In the genomic region with DNA sequence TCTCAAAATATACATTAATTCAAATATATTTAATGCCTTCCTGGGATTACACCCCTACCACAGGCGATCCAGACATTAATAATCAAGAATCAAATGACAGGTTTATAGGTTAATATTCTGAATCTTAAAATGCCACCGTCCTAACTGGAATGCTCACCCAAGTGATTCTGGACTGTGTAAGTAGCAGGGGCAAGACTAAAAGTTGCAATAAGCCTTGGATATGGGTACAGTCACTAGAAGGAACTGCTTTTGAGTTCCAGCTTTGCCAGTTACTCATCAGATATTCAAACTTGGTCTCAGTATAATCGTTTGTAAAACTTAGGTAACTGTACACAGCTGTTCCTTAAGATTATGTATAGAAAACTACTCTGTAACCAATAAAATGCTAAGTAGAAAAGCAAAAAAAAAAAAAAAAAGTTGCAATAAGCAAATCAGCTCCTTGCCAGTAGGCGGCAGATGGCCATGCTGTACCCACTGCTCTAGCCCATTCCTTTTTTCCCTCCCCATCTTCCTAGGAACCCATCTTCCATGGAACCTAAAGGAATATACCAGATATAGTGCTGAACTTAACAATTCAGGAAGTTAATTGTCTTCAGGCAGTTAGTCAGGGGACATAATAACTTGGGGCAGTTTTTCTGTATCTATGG, we compare ENCODE assay signal across 9 cellular contexts. TPM values are rescaled to one million over a fixed set of nuclear protein-coding genes. Genes with fewer than 3 reads are reported as not detected.
DNase-seq lines count a peak whose midpoint lies in the region; ATAC-seq, FAIRE-seq and TF ChIP-seq lines count a peak whose summit lies in the region.
"Had no signal": no experiment of that assay in that cellular context is flagged by ENCODE, and none has a peak within 500 bp of the region (broad histone marks: within the 10 kb centered on the region; RNA-seq: fewer than 3 reads in every experiment).

No MANE protein-coding gene starts in this region.

- FAIRE-seq in D721Med (lab: Jason Lieb, UNC): peak; percentile 60

- H3K9ac ChIP-seq in colonic mucosa (ENCODE audit: low read depth in 2 of 2, low read length in 2 of 2): no peak overlapping the region

- H3K79me2 ChIP-seq in hepatocyte: peaks cover 87% of the 10 kb centered on the region

- no peak overlapping the region for H3K27ac ChIP-seq in hepatocyte
- no peak overlapping the region for H3K27ac ChIP-seq in colonic mucosa

- H4K20me1 ChIP-seq in hepatocyte (ENCODE audit: insufficient read depth, poor library complexity, severe bottlenecking): peaks cover 31% of the 10 kb centered on the region

- no peak for DNase-seq in D721Med (ENCODE audit: insufficient read length, low spot score)
- DNase-seq in SW480 (ENCODE audit: low spot score): peak; percentile 12
- DNase-seq in hepatocyte (ENCODE audit: low spot score): no peak
- DNase-seq in midbrain (lab: John Stamatoyannopoulos, UW): no peak
- DNase-seq in colonic mucosa: no peak
- no peak for DNase-seq in HPDE6-E6E7 (ENCODE audit: extremely low spot score)
- DNase-seq: NCI-H1417 treated with DMSO at 0.1 percent for 48 hours had no signal

- no peaks in the 10 kb centered on the region for H3K9me2 ChIP-seq in hepatocyte (replicated peaks; ENCODE audit: insufficient read depth)

- TF ChIP-seq CTCF in D721Med (IDR thresholded peaks at IDR 0.05; ENCODE audit: insufficient read depth, missing control alignments) (peak; percentile 8), hepatocyte (IDR thresholded peaks at IDR 0.05; ENCODE audit: poor library complexity) (peak; percentile 15), colonic mucosa (IDR thresholded peaks at IDR 0.05) (no peak)

- ATAC-seq in HG02571 (IDR thresholded peaks at IDR 0.05; ENCODE audit: unreplicated experiment) (peak; percentile 32), GM19455 (IDR thresholded peaks at IDR 0.05; ENCODE audit: unreplicated experiment) (no peak)

- H3K27me3 ChIP-seq in hepatocyte: no peaks in the 10 kb centered on the region
- no peaks in the 10 kb centered on the region for H3K27me3 ChIP-seq in colonic mucosa

- H2AFZ ChIP-seq in hepatocyte: no peak overlapping the region

- WGBS in hepatocyte (ENCODE audit: low lambda C conversion rate, missing lambda C conversion rate): 79% methylated on average over 4 of the region's 4 CpGs

- H3K4me1 ChIP-seq in hepatocyte (ENCODE audit: insufficient read depth) (no peaks in the 10 kb centered on the region), colonic mucosa (no peaks in the 10 kb centered on the region)

- H3K9me3 ChIP-seq in hepatocyte (ENCODE audit: low read depth) (no peaks in the 10 kb centered on the region), colonic mucosa (no peaks in the 10 kb centered on the region)

- no peak overlapping the region for H3K4me3 ChIP-seq in hepatocyte
- H3K4me3 ChIP-seq in colonic mucosa: no peak overlapping the region

- no peaks in the 10 kb centered on the region for H3K36me3 ChIP-seq in hepatocyte (replicated peaks; ENCODE audit: insufficient read depth, low read depth)
- H3K36me3 ChIP-seq in colonic mucosa: no peaks in the 10 kb centered on the region

- no peak overlapping the region for H3K4me2 ChIP-seq in hepatocyte

- intact Hi-C loops in colonic mucosa (cut with DNase I): loop anchor here (5.0 kb wide), 1 partner anchor 32 kb away; no protein-coding TSS in a partner anchor

RNA-seq across cellular contexts. Expression of a gene that starts 10.5 kb away (rescaled TPM):
- total RNA-seq in hepatocyte: 89.1 and 91.2 TPM in 2 replicates
- polyA plus RNA-seq in hepatocyte: 89.2 and 91.0 TPM in 2 replicates
- total RNA-seq in colonic mucosa: 10 to 100 TPM; 47.6 to 55.9 TPM

RNA-seq across cellular contexts. Expression of a gene that starts 10.7 kb away (rescaled TPM):
- total RNA-seq in hepatocyte (34.9 and 35.9 TPM in 2 replicates), colonic mucosa (10 to 100 TPM; 33.9 to 46.5 TPM)
- 30.8 and 36.6 TPM in 2 replicates for polyA plus RNA-seq in hepatocyte

RNA-seq across cellular contexts. Expression of a gene that starts 35.3 kb away (rescaled TPM):
- total RNA-seq in hepatocyte (7.8 and 20.4 TPM in 2 replicates), colonic mucosa (10 to 100 TPM; 22.3 to 38.1 TPM)
- polyA plus RNA-seq in hepatocyte: 41.0 and 44.5 TPM in 2 replicates

RNA-seq across cellular contexts. Expression of a gene that starts 52.0 kb away (rescaled TPM):
- total RNA-seq in hepatocyte (32.4 and 34.4 TPM in 2 replicates), colonic mucosa (10 to 100 TPM; 45.3 to 49.1 TPM)
- 29.5 and 33.9 TPM in 2 replicates for polyA plus RNA-seq in hepatocyte
